Comparison of ENCODE assay signal across 26 cellular contexts in the genomic region with DNA sequence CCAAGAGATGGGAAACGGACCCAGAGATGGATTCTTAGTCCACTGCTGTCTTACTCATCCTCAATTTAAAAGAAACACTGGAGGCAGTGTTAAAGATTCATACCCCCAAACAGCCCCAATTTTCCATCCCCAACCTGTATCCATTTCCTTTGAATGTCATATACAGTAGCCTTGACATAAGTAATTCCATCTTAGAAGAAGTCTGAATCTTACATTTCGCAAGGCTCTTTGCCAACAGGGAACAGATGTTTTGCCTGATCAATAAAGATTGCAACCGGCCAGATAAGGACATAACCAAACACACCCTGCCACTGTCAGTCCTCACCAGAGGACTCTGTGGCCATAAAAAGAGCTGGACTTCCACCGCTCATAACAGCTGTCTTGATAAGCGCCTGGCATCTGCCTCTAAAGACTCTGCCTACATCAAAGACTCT. TPM values are rescaled to one million over a fixed set of nuclear protein-coding genes. Genes with fewer than 3 reads are reported as not detected.
DNase-seq lines count a peak whose midpoint lies in the region; ATAC-seq, FAIRE-seq and TF ChIP-seq lines count a peak whose summit lies in the region.
"Had no signal": no experiment of that assay in that cellular context is flagged by ENCODE, and none has a peak within 500 bp of the region (broad histone marks: within the 10 kb centered on the region; RNA-seq: fewer than 3 reads in every experiment).

No MANE protein-coding gene starts in this region.

- H3K9ac ChIP-seq in endothelial cell of umbilical vein (replicated peaks; ENCODE audit: extremely low read depth, insufficient read depth, low read length), result no peak overlapping the region
- H3K9ac ChIP-seq: neural progenitor cell had no signal

- H3K4me3 ChIP-seq in Caco-2 (ENCODE audit: low read depth, low read length) (no peak overlapping the region), endothelial cell of umbilical vein (replicated peaks in 1 of 3; ENCODE audit: insufficient read depth in 1 of 3, low read depth in 1 of 3, low read length in 3 of 3) (no peak overlapping the region), osteoblast (ENCODE audit: insufficient read depth, low read length) (no peak overlapping the region)
- H3K4me3 ChIP-seq: adrenal gland, GM12878, neural progenitor cell, prostate gland had no signal

- H3K4me1 ChIP-seq in Caco-2, result peaks cover 34% of the 10 kb centered on the region
- H3K4me1 ChIP-seq in endothelial cell of umbilical vein (ENCODE audit: control insufficient read depth, extremely low read depth, insufficient read depth, low read length), result peaks cover 39% of the 10 kb centered on the region
- H3K4me1 ChIP-seq in osteoblast (ENCODE audit: insufficient read depth, low read length), result peaks cover 60% of the 10 kb centered on the region
- H3K4me1 ChIP-seq: neural progenitor cell had no signal

- no peaks in the 10 kb centered on the region for H3K27me3 ChIP-seq in Caco-2 (replicated peaks; ENCODE audit: control insufficient read depth, insufficient read depth, low read length)
- no peaks in the 10 kb centered on the region for H3K27me3 ChIP-seq in endothelial cell of umbilical vein (ENCODE audit: control insufficient read depth in 2 of 2, insufficient read depth in 2 of 2, low read length in 2 of 2)
- no peaks in the 10 kb centered on the region for H3K27me3 ChIP-seq in osteoblast (ENCODE audit: insufficient read depth, low read length)
- H3K27me3 ChIP-seq: adrenal gland, brain microvascular endothelial cell, neural progenitor cell had no signal

- peak; percentile 74 to 88 for DNase-seq in Caco-2
- DNase-seq in OCI-M1 (lab: John Stamatoyannopoulos, UW), result peak; percentile 88
- DNase-seq in endothelial cell of umbilical vein (ENCODE audit: low read depth, low spot score), result no peak
- DNase-seq in osteoblast (ENCODE audit: insufficient read length, low spot score, missing footprints), result no peak
- no peak for DNase-seq in COLO829 (ENCODE audit: low spot score)
- no peak for DNase-seq in activated naive CD8-positive, alpha-beta T cell treated with anti-CD3 and anti-CD28 coated beads for 36 hours
- no peak for DNase-seq in activated CD8-positive, alpha-beta T cell treated with anti-CD3 and anti-CD28 coated beads, Interleukin-2, amount 10 ng/mL, durations not matched to agents 7 days and 5 days
- DNase-seq: activated CD4-positive, alpha-beta T cell treated with anti-CD3 and anti-CD28 coated beads, Interleukin-2, amount 50 U/mL, for 4 hours; activated effector memory CD4-positive, alpha-beta T cell treated with anti-CD3 and anti-CD28 coated beads, Interleukin-2, amount 50 U/mL, for 16 hours; brain microvascular endothelial cell; CD8-positive, alpha-beta T cell; DMS79; effector memory CD4-positive, alpha-beta T cell; NCI-H1694 treated with DMSO at 0.1 percent for 48 hours; NCI-H748 treated with DMSO at 0.1 percent for 48 hours; stimulated activated CD4-positive, alpha-beta T cell treated with anti-CD3 and anti-CD28 coated beads, Interleukin-4, amount 100 ng/mL, for 24 hours; stimulated activated naive CD4-positive, alpha-beta T cell treated with Interleukin-2 at 50 U/mL for 16 hours; WERI-Rb-1 had no signal

- H3K4me2 ChIP-seq in endothelial cell of umbilical vein (ENCODE audit: insufficient read depth, low read length) (no peak overlapping the region), osteoblast (ENCODE audit: insufficient read depth, low read length) (no peak overlapping the region)
- H3K4me2 ChIP-seq: neural progenitor cell had no signal

- H2AFZ ChIP-seq in endothelial cell of umbilical vein (ENCODE audit: low read depth, low read length) (no peak overlapping the region), osteoblast (ENCODE audit: low read length) (no peak overlapping the region)
- H2AFZ ChIP-seq: neural progenitor cell had no signal

- no TSS peak for BruUV-seq in Caco-2 (replicated peaks; lab: Mats Ljungman, UMichigan)
- BruUV-seq in endothelial cell of umbilical vein (replicated peaks; lab: Mats Ljungman, UMichigan), result no TSS peak

- H3K4me1 Mint-ChIP-seq in Caco-2 (ENCODE audit: low read depth, unreplicated experiment), result peaks cover 34% of the 10 kb centered on the region
- H3K4me1 Mint-ChIP-seq in activated naive CD8-positive, alpha-beta T cell treated with anti-CD3 and anti-CD28 coated beads for 36 hours, result peaks cover 16% of the 10 kb centered on the region
- peaks cover 27% of the 10 kb centered on the region for H3K4me1 Mint-ChIP-seq in activated CD8-positive, alpha-beta T cell treated with anti-CD3 and anti-CD28 coated beads, Interleukin-2, amount 10 ng/mL, durations not matched to agents 7 days and 5 days (ENCODE audit: low read depth)
- H3K4me1 Mint-ChIP-seq: mesothelial cell of epicardium had no signal

- no peaks in the 10 kb centered on the region for H3K79me2 ChIP-seq in endothelial cell of umbilical vein (ENCODE audit: control insufficient read depth, insufficient read depth, low read length)
- no peaks in the 10 kb centered on the region for H3K79me2 ChIP-seq in osteoblast (ENCODE audit: insufficient read depth, low read length)

- no peak for TF ChIP-seq POLR2A in endothelial cell of umbilical vein (IDR thresholded peaks at IDR 0.05; ENCODE audit: low read depth, low read length)

- ATAC-seq in HG02763 (IDR thresholded peaks at IDR 0.05; ENCODE audit: unreplicated experiment), result no peak
- ATAC-seq in activated CD8-positive, alpha-beta T cell treated with anti-CD3 and anti-CD28 coated beads, Interleukin-2, amount 10 ng/mL, durations not matched to agents 7 days and 5 days, result no peak
- ATAC-seq: CD8-positive, alpha-beta T cell; GM12878; HCT116 had no signal

- TF ChIP-seq CTCF in Caco-2 (IDR thresholded peaks at IDR 0.05; ENCODE audit: insufficient read depth in 1 of 2, low read depth in 1 of 2, low read length in 1 of 2, severe bottlenecking in 1 of 2, unreplicated experiment in 1 of 2), result no peak
- no peak for TF ChIP-seq CTCF in endothelial cell of umbilical vein (IDR thresholded peaks at IDR 0.05; ENCODE audit: extremely low read depth in 1 of 2, insufficient read depth in 1 of 2, low read depth in 1 of 2, low read length in 2 of 2)
- no peak for TF ChIP-seq CTCF in osteoblast (IDR thresholded peaks at IDR 0.05; ENCODE audit: extremely low read depth, low read depth, low read length)

- peaks cover 29% of the 10 kb centered on the region for H3K9me3 Mint-ChIP-seq in Caco-2 (ENCODE audit: unreplicated experiment)
- H3K9me3 Mint-ChIP-seq in activated naive CD8-positive, alpha-beta T cell treated with anti-CD3 and anti-CD28 coated beads for 36 hours, result no peaks in the 10 kb centered on the region
- H3K9me3 Mint-ChIP-seq in activated CD8-positive, alpha-beta T cell treated with anti-CD3 and anti-CD28 coated beads, Interleukin-2, amount 10 ng/mL, durations not matched to agents 7 days and 5 days (ENCODE audit: insufficient read depth), result no peaks in the 10 kb centered on the region
- H3K9me3 Mint-ChIP-seq: CD8-positive, alpha-beta T cell had no signal

- dilution Hi-C loops in endothelial cell of umbilical vein (cut with MboI; ENCODE audit: extremely low pct_ligation_motif_present, low sequenced_read_pairs), result no loop called here

- H3K27me3 Mint-ChIP-seq in Caco-2 (ENCODE audit: insufficient read depth, unreplicated experiment), result no peaks in the 10 kb centered on the region
- H3K27me3 Mint-ChIP-seq in activated naive CD8-positive, alpha-beta T cell treated with anti-CD3 and anti-CD28 coated beads for 36 hours, result no peaks in the 10 kb centered on the region
- peaks cover 4% of the 10 kb centered on the region for H3K27me3 Mint-ChIP-seq in activated CD8-positive, alpha-beta T cell treated with anti-CD3 and anti-CD28 coated beads, Interleukin-2, amount 10 ng/mL, durations not matched to agents 7 days and 5 days (ENCODE audit: low read depth)

- no peaks in the 10 kb centered on the region for H3K9me1 ChIP-seq in endothelial cell of umbilical vein (replicated peaks; ENCODE audit: control insufficient read depth, extremely low read depth, insufficient read depth, low read length)

- intact Hi-C loops in Caco-2 (cut with micrococcal nuclease; ENCODE audit: unreplicated experiment), result loop anchor here (1.0 kb wide), 3 partner anchors 12 to 43 kb away; no protein-coding TSS in a partner anchor
- intact Hi-C loops in endothelial cell of umbilical vein (cut with micrococcal nuclease), result loop anchor here (10.0 kb wide), 1 partner anchor 983 kb away; no protein-coding TSS in a partner anchor

- H4K20me1 ChIP-seq in endothelial cell of umbilical vein (replicated peaks; ENCODE audit: control insufficient read depth, extremely low read depth, insufficient read depth, low read length) (no peaks in the 10 kb centered on the region), osteoblast (ENCODE audit: insufficient read depth, low read length) (no peaks in the 10 kb centered on the region)

- peak overlapping the region; percentile 94 for H3K27ac ChIP-seq in endothelial cell of umbilical vein (ENCODE audit: insufficient read depth, low read depth, low read length)
- peak overlapping the region; percentile 87 for H3K27ac ChIP-seq in osteoblast (ENCODE audit: low read depth, low read length)
- H3K27ac ChIP-seq: brain microvascular endothelial cell, neural progenitor cell, WERI-Rb-1 had no signal

- FAIRE-seq in endothelial cell of umbilical vein (lab: Jason Lieb, UNC), result no peak
- FAIRE-seq: GM12878 had no signal

- H3K4me3 Mint-ChIP-seq in Caco-2 (ENCODE audit: unreplicated experiment), result no peak overlapping the region
- H3K4me3 Mint-ChIP-seq in activated naive CD8-positive, alpha-beta T cell treated with anti-CD3 and anti-CD28 coated beads for 36 hours, result no peak overlapping the region
- no peak overlapping the region for H3K4me3 Mint-ChIP-seq in activated CD8-positive, alpha-beta T cell treated with anti-CD3 and anti-CD28 coated beads, Interleukin-2, amount 10 ng/mL, durations not matched to agents 7 days and 5 days
- H3K4me3 Mint-ChIP-seq: CD8-positive, alpha-beta T cell; mesothelial cell of epicardium; neural progenitor cell; T-helper 1 cell treated with Interleukin-12 subunit alpha and Interleukin-12 subunit beta and Interleukin-4 antibody, amounts not matched to agents 30 μg/mL and 1 μg/mL, for 36 hours had no signal

- H3K27ac Mint-ChIP-seq in Caco-2 (ENCODE audit: unreplicated experiment), result peak overlapping the region; percentile 43
- no peak overlapping the region for H3K27ac Mint-ChIP-seq in activated naive CD8-positive, alpha-beta T cell treated with anti-CD3 and anti-CD28 coated beads for 36 hours
- H3K27ac Mint-ChIP-seq in activated CD8-positive, alpha-beta T cell treated with anti-CD3 and anti-CD28 coated beads, Interleukin-2, amount 10 ng/mL, durations not matched to agents 7 days and 5 days, result no peak overlapping the region
- H3K27ac Mint-ChIP-seq: CD8-positive, alpha-beta T cell; mesothelial cell of epicardium; neural progenitor cell; T-helper 1 cell treated with Interleukin-12 subunit alpha and Interleukin-12 subunit beta and Interleukin-4 antibody, amounts not matched to agents 30 μg/mL and 1 μg/mL, for 36 hours had no signal

- H3K9me3 ChIP-seq in Caco-2, result peaks cover 9% of the 10 kb centered on the region; the same call in 1 of the 2 replicates
- H3K9me3 ChIP-seq in endothelial cell of umbilical vein (replicated peaks; ENCODE audit: control insufficient read depth, insufficient read depth, low read length), result no peaks in the 10 kb centered on the region
- H3K9me3 ChIP-seq in osteoblast (ENCODE audit: low read depth, low read length), result no peaks in the 10 kb centered on the region
- H3K9me3 ChIP-seq: adrenal gland, prostate gland had no signal

- CTCF ChIA-PET in Caco-2 (lab: Charles Lee) (interaction anchor here (0.6 to 0.9 kb wide), 4 partner anchors 12 to 79 kb away, joined by 3 to 6 read pairs (median 4); a partner anchor contains a TSS), endothelial cell of umbilical vein (lab: Charles Lee) (interaction anchor here (1.7 to 3.2 kb wide), 5 partner anchors 15 to 196 kb away, joined by 5 to 13 read pairs (median 8); no protein-coding TSS in a partner anchor)
- CTCF ChIA-PET in activated CD8-positive, alpha-beta T cell treated with anti-CD3 and anti-CD28 coated beads, Interleukin-2, amount 10 ng/mL, durations not matched to agents 7 days and 5 days (lab: Charles Lee), result no interaction called here

- H3K36me3 ChIP-seq in Caco-2 (ENCODE audit: control insufficient read depth, insufficient read depth, low read length) (no peaks in the 10 kb centered on the region), endothelial cell of umbilical vein (ENCODE audit: control insufficient read depth in 2 of 2, extremely low read depth in 1 of 2, insufficient read depth in 2 of 2, low read length in 2 of 2) (no peaks in the 10 kb centered on the region), osteoblast (ENCODE audit: insufficient read depth, low read length) (no peaks in the 10 kb centered on the region)
- H3K36me3 ChIP-seq: adrenal gland, brain microvascular endothelial cell, neural progenitor cell, prostate gland, WERI-Rb-1 had no signal

- peaks cover 5% of the 10 kb centered on the region for H3K36me3 Mint-ChIP-seq in Caco-2 (ENCODE audit: insufficient read depth, unreplicated experiment)
- no peaks in the 10 kb centered on the region for H3K36me3 Mint-ChIP-seq in activated naive CD8-positive, alpha-beta T cell treated with anti-CD3 and anti-CD28 coated beads for 36 hours
- peaks cover 5% of the 10 kb centered on the region for H3K36me3 Mint-ChIP-seq in activated CD8-positive, alpha-beta T cell treated with anti-CD3 and anti-CD28 coated beads, Interleukin-2, amount 10 ng/mL, durations not matched to agents 7 days and 5 days (ENCODE audit: low read depth)
- H3K36me3 Mint-ChIP-seq: CD8-positive, alpha-beta T cell; mesothelial cell of epicardium; neural progenitor cell had no signal

- POLR2A ChIA-PET in Caco-2 (lab: Charles Lee) (interaction anchor here (1.2 kb wide), 1 partner anchor 18 kb away, joined by 3 read pairs; no protein-coding TSS in a partner anchor), endothelial cell of umbilical vein (lab: Charles Lee) (interaction anchor here (1.2 to 2.1 kb wide), 2 partner anchors 79 to 173 kb away, joined by 3 to 7 read pairs; a partner anchor contains a TSS)
- POLR2A ChIA-PET in activated CD8-positive, alpha-beta T cell treated with anti-CD3 and anti-CD28 coated beads, Interleukin-2, amount 10 ng/mL, durations not matched to agents 7 days and 5 days (lab: Charles Lee), result no interaction called here

RNA-seq across cellular contexts. Expression of a gene that starts 59.1 kb away (rescaled TPM):
- total RNA-seq in Caco-2 (2022) (24.9 and 26.6 TPM in 2 replicates), endothelial cell of umbilical vein (13.6 and 15.1 TPM in 2 replicates), osteoblast (15.6 and 17.0 TPM in 2 replicates)
- polyA plus RNA-seq in endothelial cell of umbilical vein, result 16.3 and 18.2 TPM in 2 replicates
- 11.6 and 12.1 TPM in 2 replicates for polyA plus RNA-seq in endothelial cell of umbilical vein (2011; cell fraction: cytosol; rRNA removed)
- polyA plus RNA-seq in endothelial cell of umbilical vein (2011; cell fraction: nucleus; rRNA removed), result 12.9 and 15.5 TPM in 2 replicates
- 7.4 and 8.8 TPM in 2 replicates for polyA plus RNA-seq in endothelial cell of umbilical vein (2012)
- 13.8 and 15.5 TPM in 2 replicates for polyA minus RNA-seq in endothelial cell of umbilical vein
- 10.1 TPM for polyA minus RNA-seq in endothelial cell of umbilical vein (2011; cell fraction: cytosol; rRNA and poly(A)+ RNA removed)
- polyA minus RNA-seq in endothelial cell of umbilical vein (2011; cell fraction: nucleus; rRNA and poly(A)+ RNA removed), result 24.0 and 29.7 TPM in 2 replicates
- 10 to 100 TPM; 13.8 to 15.0 TPM for total RNA-seq in activated naive CD8-positive, alpha-beta T cell treated with anti-CD3 and anti-CD28 coated beads for 36 hours
- total RNA-seq in activated CD8-positive, alpha-beta T cell treated with anti-CD3 and anti-CD28 coated beads, Interleukin-2, amount 10 ng/mL, durations not matched to agents 7 days and 5 days, result 10 to 100 TPM; 14.9 to 15.0 TPM

Comparison
In these comparisons a context has a peak if more than half of its experiments do, and no peak if none do; other contexts are left out.
1. DNase-seq: peak in Caco-2 (2 of 2) and OCI-M1 (single experiment); none in endothelial cell of umbilical vein (single experiment), osteoblast (single experiment), COLO829 (single experiment), activated naive CD8-positive, alpha-beta T cell treated with anti-CD3 and anti-CD28 coated beads for 36 hours (single experiment) and activated CD8-positive, alpha-beta T cell treated with anti-CD3 and anti-CD28 coated beads, Interleukin-2, amount 10 ng/mL, durations not matched to agents 7 days and 5 days (single experiment).